20 cellular contexts compared by ENCODE assay signal in genomic region chr7:92292981-92293380, GRCh38. TPM values are rescaled to one million over a fixed set of nuclear protein-coding genes. Genes with fewer than 3 reads are reported as not detected.
DNase-seq lines count a peak whose midpoint lies in the region; ATAC-seq and TF ChIP-seq lines count a peak whose summit lies in the region.
"Had no signal": no experiment of that assay in that cellular context is flagged by ENCODE, and none has a peak within 500 bp of the region (broad histone marks: within the 10 kb centered on the region; RNA-seq: fewer than 3 reads in every experiment).

No MANE protein-coding gene starts in this region.

- intact Hi-C loops in CD14-positive monocyte (cut with micrococcal nuclease), result no loop called here

- H3K27me3 Mint-ChIP-seq in CD14-positive monocyte (ENCODE audit: low read depth in 3 of 3), result no peaks in the 10 kb centered on the region

- H3K9me3 ChIP-seq in BE2C, result no peaks in the 10 kb centered on the region
- H3K9me3 ChIP-seq in WERI-Rb-1 (ENCODE audit: severe bottlenecking), result no peaks in the 10 kb centered on the region
- H3K9me3 ChIP-seq: esophagus muscularis mucosa had no signal

- H3K27ac Mint-ChIP-seq in CD14-positive monocyte, result peak overlapping the region in 1 of 7 donors; percentile 27

- H3K4me3 Mint-ChIP-seq in CD14-positive monocyte, result no peak overlapping the region

- TF ChIP-seq CTCF in BE2C (IDR thresholded peaks at IDR 0.05; ENCODE audit: low read depth, low read length) (no peak), WERI-Rb-1 (IDR thresholded peaks at IDR 0.05; ENCODE audit: low read depth, low read length) (no peak), CD14-positive monocyte (IDR thresholded peaks at IDR 0.05) (no peak)

- peaks cover 8% of the 10 kb centered on the region for H3K4me1 ChIP-seq in BE2C

- peak; percentile 76 for ATAC-seq in GM18868 (IDR thresholded peaks at IDR 0.05; ENCODE audit: unreplicated experiment)
- peak; percentile 47 for ATAC-seq in HG02938 (IDR thresholded peaks at IDR 0.05; ENCODE audit: unreplicated experiment)
- ATAC-seq in HG02973 (IDR thresholded peaks at IDR 0.05; ENCODE audit: unreplicated experiment), result no peak
- ATAC-seq: Right ventricle myocardium inferior had no signal

- H3K36me3 Mint-ChIP-seq in CD14-positive monocyte, result peaks cover 14 to 17% of the 10 kb centered on the region in 2 donors

- H3K27ac ChIP-seq in WERI-Rb-1, result no peak overlapping the region
- H3K27ac ChIP-seq: esophagus muscularis mucosa, HL-60 had no signal

- DNase-seq in BE2C, result peak; percentile 12
- peak; percentile 13 for DNase-seq in WERI-Rb-1
- no peak for DNase-seq in ecto neural progenitor cell (ENCODE audit: low spot score)
- no peak for DNase-seq in LoVo (ENCODE audit: low spot score)
- DNase-seq in CD14-positive monocyte (ENCODE audit: low spot score), result no peak
- DNase-seq: activated CD4-positive, CD25-positive, alpha-beta regulatory T cell; activated CD8-positive, alpha-beta memory T cell treated with anti-CD3 and anti-CD28 coated beads for 24 hours; COR-L47; glutamatergic neuron; KBM-7; NCI-H1105 treated with DMSO at 0.1 percent for 48 hours; stimulated activated CD4-positive, alpha-beta T cell treated with anti-CD3 and anti-CD28 coated beads, Interleukin-2, amount 100 ng/mL, for 48 hours; T-helper 2 cell had no signal

- H3K4me1 Mint-ChIP-seq in CD14-positive monocyte, result peaks cover 2% of the 10 kb centered on the region

- no peak overlapping the region for H3K4me3 ChIP-seq in BE2C (ENCODE audit: low read depth, low read length)
- no peak overlapping the region for H3K4me3 ChIP-seq in WERI-Rb-1 (ENCODE audit: low read depth, low read length)
- H3K4me3 ChIP-seq: lung had no signal

- H3K27me3 ChIP-seq in BE2C, result no peaks in the 10 kb centered on the region
- no peaks in the 10 kb centered on the region for H3K27me3 ChIP-seq in WERI-Rb-1 (ENCODE audit: insufficient read depth, low read depth, severe bottlenecking)
- H3K27me3 ChIP-seq: esophagus muscularis mucosa had no signal

- H3K36me3 ChIP-seq in BE2C (no peaks in the 10 kb centered on the region), WERI-Rb-1 (no peaks in the 10 kb centered on the region)

- H3K9me3 Mint-ChIP-seq in CD14-positive monocyte, result no peaks in the 10 kb centered on the region

RNA-seq across cellular contexts. Expression of gene ANKIB1, which starts 47.2 kb away (rescaled TPM):
- 16.3 TPM for polyA plus RNA-seq in BE2C (2012; ENCODE audit: insufficient read depth, insufficient read length, low read depth)
- 1 to 10 TPM; 4.8 to 5.7 TPM for polyA plus RNA-seq in CD14-positive monocyte

RNA-seq across cellular contexts. Expression of gene KRIT1, which starts 47.3 kb away (rescaled TPM):
- 35.6 TPM for polyA plus RNA-seq in BE2C (2012; ENCODE audit: insufficient read depth, insufficient read length, low read depth)
- polyA plus RNA-seq in CD14-positive monocyte, result 1 to 10 TPM; 4.7 to 6.8 TPM

Comparison
In these comparisons a context has a peak if more than half of its experiments do, and no peak if none do; other contexts are left out.
1. DNase-seq: peak in BE2C (single experiment) and WERI-Rb-1 (single experiment); none in ecto neural progenitor cell (single experiment), LoVo (single experiment) and CD14-positive monocyte (single experiment).